Comparison of ENCODE assay signal across 10 cellular contexts in genomic region chr9:107784235-107784958, GRCh38.
DNase-seq lines count a peak whose midpoint lies in the region; ATAC-seq, FAIRE-seq and TF ChIP-seq lines count a peak whose summit lies in the region.
"Had no signal": no experiment of that assay in that cellular context is flagged by ENCODE, and none has a peak within 500 bp of the region (broad histone marks: within the 10 kb centered on the region; RNA-seq: fewer than 3 reads in every experiment).

No MANE protein-coding gene starts in this region.

- H3K36me3 Mint-ChIP-seq in H9 (ENCODE audit: insufficient read depth in 1 of 3, low read depth in 3 of 3) (no peaks in the 10 kb centered on the region), WTC11 (no peaks in the 10 kb centered on the region)

- no peaks in the 10 kb centered on the region for H3K27me3 Mint-ChIP-seq in H9 (ENCODE audit: low read depth)
- H3K27me3 Mint-ChIP-seq in WTC11 (ENCODE audit: low read depth) = no peaks in the 10 kb centered on the region

- H3K4me2 ChIP-seq in H9 (ENCODE audit: insufficient read depth, insufficient read length, low read length) (no peak overlapping the region), skeletal muscle satellite cell (ENCODE audit: low read length) (peak overlapping the region; percentile 5)
- H3K4me2 ChIP-seq: KMS-11 had no signal

- POLR2A ChIA-PET in WTC11 (lab: Charles Lee) = interaction anchor here (0.6 kb wide), 1 partner anchor 58 kb away, joined by 3 read pairs; no protein-coding TSS in a partner anchor

- H3K79me1 ChIP-seq in H9 (ENCODE audit: insufficient read depth, low read depth, low read length, poor library complexity, severe bottlenecking) = no peaks in the 10 kb centered on the region

- no peaks in the 10 kb centered on the region for H3K23me2 ChIP-seq in H9 (ENCODE audit: insufficient read length, low read depth, low read length, poor library complexity, severe bottlenecking)

- FAIRE-seq in GM19239 (lab: Jason Lieb, UNC) = no peak
- FAIRE-seq: colon had no signal

- H3K4ac ChIP-seq in H9 (ENCODE audit: low read depth, low read length) = no peak overlapping the region

- H2BK20ac ChIP-seq in H9 (ENCODE audit: low read depth, low read length, poor library complexity, severe bottlenecking) = no peak overlapping the region

- no peak overlapping the region for H3K4me3 Mint-ChIP-seq in H9
- no peak overlapping the region for H3K4me3 Mint-ChIP-seq in WTC11

- H4K8ac ChIP-seq in H9 (replicated peaks; ENCODE audit: insufficient read length, low read depth, low read length) = no peak overlapping the region

- H3K9me3 Mint-ChIP-seq in H9 (no peaks in the 10 kb centered on the region), WTC11 (no peaks in the 10 kb centered on the region; the same call in 1 of the 2 replicates)

- CTCF ChIA-PET in WTC11 (lab: Charles Lee) = no interaction called here

- H2AFZ ChIP-seq in H9 (ENCODE audit: low read length) = no peak overlapping the region

- no peak overlapping the region for H3K27ac Mint-ChIP-seq in H9
- H3K27ac Mint-ChIP-seq in WTC11 = no peak overlapping the region

- no peak overlapping the region for H3T11ph ChIP-seq in H9 (ENCODE audit: low read length)

- no peak overlapping the region for H3K9ac ChIP-seq in H9 (ENCODE audit: extremely low read depth, insufficient read length, low read length)
- H3K9ac ChIP-seq in skeletal muscle satellite cell (ENCODE audit: low read depth, low read length) = peak overlapping the region; percentile 23
- H3K9ac ChIP-seq: KMS-11 had no signal

- H2BK12ac ChIP-seq in H9 (ENCODE audit: insufficient read length, low read depth, low read length) = no peak overlapping the region

- DNase-seq in H9 = peak; percentile 49
- DNase-seq in WTC11 (ENCODE audit: low spot score) = no peak
- peak; percentile 56 for DNase-seq in left cardiac atrium
- no peak for DNase-seq in midbrain (lab: John Stamatoyannopoulos, UW)
- DNase-seq in GM19239 (ENCODE audit: insufficient read length, low spot score) = no peak

- intact Hi-C loops in left cardiac atrium (cut with DNase I) = no loop called here

- no peak overlapping the region; the same call in 1 of the 2 replicates for H3K14ac ChIP-seq in H9 (ENCODE audit: insufficient read depth, low read length)

- no peaks in the 10 kb centered on the region for H3K27me3 ChIP-seq in H9 (ENCODE audit: insufficient read depth, low read length)
- H3K27me3 ChIP-seq in skeletal muscle satellite cell (ENCODE audit: control insufficient read depth, insufficient read depth, low read length) = no peaks in the 10 kb centered on the region

- no peak overlapping the region for H3K4me3 ChIP-seq in skeletal muscle satellite cell (ENCODE audit: low read length)

- ATAC-seq in WTC11 (peak; percentile 67), left cardiac atrium (peak; percentile 78 to 89), HG03342 (IDR thresholded peaks at IDR 0.05; ENCODE audit: unreplicated experiment) (no peak), HG03378 (IDR thresholded peaks at IDR 0.05; ENCODE audit: unreplicated experiment) (no peak)

- peaks cover 9 to 12% of the 10 kb centered on the region in 2 experiments; a peak in 3 of 4 replicates for H3K4me1 Mint-ChIP-seq in H9
- H3K4me1 Mint-ChIP-seq in WTC11 = 0 out of 2 replicates have a peak, but pooled peaks cover 3% of the 10 kb centered on the region

- WGBS in H9 (ENCODE audit: extremely low coverage, insufficient read length, low lambda C conversion rate) = no CpG with 5 or more reads among the region's 12 CpGs

- TF ChIP-seq CTCF in H9 (conservative IDR thresholded peaks at IDR 0.05) (no peak), WTC11 (IDR thresholded peaks at IDR 0.05) (no peak)

- no peak overlapping the region for H3K23ac ChIP-seq in H9 (ENCODE audit: insufficient read length, low read depth, low read length)

- no peak overlapping the region for H3K56ac ChIP-seq in H9 (ENCODE audit: insufficient read length, low read depth, low read length)

- no peak overlapping the region for H3K27ac ChIP-seq in H9 (ENCODE audit: insufficient read length, low read depth, low read length)
- H3K27ac ChIP-seq: KMS-11 had no signal

- no peaks in the 10 kb centered on the region for H3K9me3 ChIP-seq in H9 (ENCODE audit: control insufficient read depth, low read depth, low read length)
- H3K9me3 ChIP-seq in skeletal muscle satellite cell (replicated peaks; ENCODE audit: low read length) = no peaks in the 10 kb centered on the region

- H2BK120ac ChIP-seq in H9 (ENCODE audit: low read depth, low read length, poor library complexity, severe bottlenecking) = no peak overlapping the region

- H3K4me1 ChIP-seq in H9 (ENCODE audit: insufficient read depth, low read length) (no peaks in the 10 kb centered on the region), skeletal muscle satellite cell (ENCODE audit: control insufficient read depth, insufficient read depth, low read length) (peaks cover 17% of the 10 kb centered on the region)

- H4K5ac ChIP-seq in H9 (ENCODE audit: insufficient read length, low read depth, low read length) = peak overlapping the region; percentile 78

- no peaks in the 10 kb centered on the region for H3K36me3 ChIP-seq in skeletal muscle satellite cell (ENCODE audit: insufficient read depth, low read length)

- no peak overlapping the region for H2AK5ac ChIP-seq in H9 (ENCODE audit: insufficient read length, low read length)

- no peaks in the 10 kb centered on the region for H3K79me2 ChIP-seq in H9 (ENCODE audit: insufficient read depth, low read length)

- H4K91ac ChIP-seq in H9 (ENCODE audit: insufficient read length, low read depth, low read length) = no peak overlapping the region

- no peaks in the 10 kb centered on the region for H4K20me1 ChIP-seq in H9 (ENCODE audit: control insufficient read depth, insufficient read depth, insufficient read length)

- no peak overlapping the region for H3K18ac ChIP-seq in H9 (ENCODE audit: insufficient read length, low read depth, low read length)

- H2BK15ac ChIP-seq in H9 (ENCODE audit: low read depth, low read length) = no peak overlapping the region

- no peak overlapping the region for H2BK5ac ChIP-seq in H9 (ENCODE audit: insufficient read length, low read length)

TF ChIP-seq in WTC11, 78 proteins besides CTCF, POLR2A, EP300 and RAD21:
- TF ChIP-seq USF2 (CRISPR knock-in tag; IDR thresholded peaks at IDR 0.05) = no peak
- 0 out of 2 replicates have a peak, but pooled peaks have one; percentile 15 for TF ChIP-seq NFYB (CRISPR knock-in tag; conservative IDR thresholded peaks at IDR 0.05; ENCODE audit: low read depth)

Comparison
In these comparisons a context has a peak if more than half of its experiments do, and no peak if none do; other contexts are left out.
1. DNase-seq: peak in H9 (single experiment) and left cardiac atrium (single experiment); none in WTC11 (single experiment), midbrain (single experiment) and GM19239 (single experiment).
2. ATAC-seq: peak in WTC11 (single experiment) and left cardiac atrium (2 of 2); none in HG03342 (single experiment) and HG03378 (single experiment).